Comparison of ENCODE assay signal across 1 cellular context in genomic region chr2:11481426-11481788, GRCh38.
TF ChIP-seq lines count a peak whose summit lies in the region.

No MANE protein-coding gene starts in this region.

TF ChIP-seq in H1, 55 proteins besides CTCF, POLR2A, EP300 and RAD21:
- TF ChIP-seq KDM1A (IDR thresholded peaks at IDR 0.05; ENCODE audit: borderline replicate concordance, low read length), result no peak
- no peak for TF ChIP-seq POLR2AphosphoS5 (IDR thresholded peaks at IDR 0.05; ENCODE audit: low read depth, low read length)
- TF ChIP-seq GABPA (IDR thresholded peaks at IDR 0.05; ENCODE audit: borderline replicate concordance, insufficient read depth, low read length), result no peak
- no peak for TF ChIP-seq GTF2F1 (IDR thresholded peaks at IDR 0.05; ENCODE audit: borderline replicate concordance, low read depth, low read length)
- no peak for TF ChIP-seq RNF2 (IDR thresholded peaks at IDR 0.05; ENCODE audit: borderline replicate concordance, low read depth, low read length, missing control alignments, poor library complexity, severe bottlenecking)
- TF ChIP-seq BCL11A (IDR thresholded peaks at IDR 0.05; ENCODE audit: low read depth in 2 of 2, low read length in 2 of 2), result no peak
- no peak for TF ChIP-seq SP1 (IDR thresholded peaks at IDR 0.05; ENCODE audit: low read depth, low read length)
- no peak for TF ChIP-seq CBX5 (IDR thresholded peaks at IDR 0.05; ENCODE audit: low read depth, low read length)
- TF ChIP-seq FOSL1 (IDR thresholded peaks at IDR 0.05; ENCODE audit: insufficient read depth, low read depth, low read length), result no peak
- TF ChIP-seq TAF7 (optimal IDR thresholded peaks at IDR 0.05; ENCODE audit: borderline replicate concordance, low read depth, low read length), result no peak
- no peak for TF ChIP-seq KDM5A (IDR thresholded peaks at IDR 0.05; ENCODE audit: low read length)
